Comparison of ENCODE assay signal across 9 cellular contexts in the genomic region with DNA sequence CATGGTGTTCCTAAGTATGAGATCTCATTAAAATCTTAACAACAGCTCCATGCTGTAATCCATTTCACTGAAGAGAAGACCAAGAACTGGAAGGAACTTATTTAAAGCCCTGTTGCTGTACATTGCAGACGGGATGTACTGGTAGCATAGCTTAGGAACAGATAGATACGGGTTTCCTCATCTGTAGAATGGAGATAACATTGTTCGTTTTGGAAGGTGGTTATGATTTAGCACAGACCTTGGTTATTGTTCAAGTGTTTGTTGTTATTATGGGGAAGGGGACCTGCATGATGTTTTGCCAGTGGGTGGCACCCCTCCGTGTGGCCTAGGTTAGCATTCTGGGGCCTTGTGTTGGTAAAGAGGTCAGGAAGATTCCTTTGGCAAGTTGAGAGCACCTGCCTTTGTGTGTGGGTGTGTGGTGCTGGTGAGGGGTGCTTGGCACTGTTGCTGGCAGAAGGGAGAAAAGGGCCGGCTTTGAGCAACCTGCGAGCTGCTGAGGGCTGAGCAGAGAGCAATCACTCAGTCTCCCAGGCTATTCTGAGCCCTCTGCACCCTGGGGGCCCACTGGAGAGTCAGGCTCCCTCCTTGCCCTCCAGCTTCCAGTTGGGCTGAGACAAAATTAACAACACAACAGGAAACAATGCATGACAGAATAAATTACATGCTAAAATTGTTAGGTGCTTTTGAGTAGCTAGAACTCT.
A peak's percentile ranks its signal among the peaks of the same experiment; 100 is the strongest.
DNase-seq lines count a peak whose midpoint lies in the region; ATAC-seq and TF ChIP-seq lines count a peak whose summit lies in the region.
"Had no signal": no experiment of that assay in that cellular context is flagged by ENCODE, and none has a peak within 500 bp of the region (broad histone marks: within the 10 kb centered on the region; RNA-seq: fewer than 3 reads in every experiment).

No MANE protein-coding gene starts in this region.

- H3K36me3 ChIP-seq in HUES6 (ENCODE audit: control insufficient read depth, insufficient read depth, low read length) (peaks cover 49% of the 10 kb centered on the region), mucosa of stomach (ENCODE audit: control insufficient read depth, insufficient read depth, low read length) (peaks cover 13% of the 10 kb centered on the region)

- no peak for TF ChIP-seq CTCF in AG04449 (IDR thresholded peaks at IDR 0.05; ENCODE audit: insufficient read depth, low read length, missing control alignments)

- POLR2A ChIA-PET in AG04449 (lab: Yijun Ruan, JAX), result interaction anchor here (0.8 to 1.5 kb wide), 3 partner anchors 9 to 12 kb away, joined by 3 to 5 read pairs (median 3); no protein-coding TSS in a partner anchor

- ATAC-seq in GM21381 (IDR thresholded peaks at IDR 0.05; ENCODE audit: unreplicated experiment), result no peak
- ATAC-seq: foreskin keratinocyte had no signal

- peak overlapping the region; percentile 95 for H3K4me3 ChIP-seq in AG04449 (ENCODE audit: low read depth, low read length)
- peak overlapping the region; percentile 92 for H3K4me3 ChIP-seq in HUES6 (ENCODE audit: low read depth, low read length)
- H3K4me3 ChIP-seq in mucosa of stomach (ENCODE audit: low read length), result no peak overlapping the region

- H3K9me3 ChIP-seq in HUES6 (ENCODE audit: control insufficient read depth, insufficient read depth, low read depth, low read length) (peaks cover 8% of the 10 kb centered on the region), mucosa of stomach (ENCODE audit: control insufficient read depth, low read length) (no peaks in the 10 kb centered on the region)

- H3K4me1 ChIP-seq in HUES6 (ENCODE audit: control insufficient read depth, insufficient read depth, low read length) (peaks cover 21% of the 10 kb centered on the region), mucosa of stomach (ENCODE audit: control insufficient read depth, insufficient read depth, low read length) (peaks cover 25% of the 10 kb centered on the region)

- CTCF ChIA-PET in AG04449 (lab: Yijun Ruan, JAX), result interaction anchor here (0.8 to 1.6 kb wide), 7 partner anchors 10 to 168 kb away, joined by 3 to 12 read pairs (median 4); partner anchors contain the start of gene HIRIP3

- H3K27me3 ChIP-seq in HUES6 (ENCODE audit: control insufficient read depth, insufficient read depth, low read length) (0 out of 2 replicates have a peak, but pooled peaks cover 6% of the 10 kb centered on the region), mucosa of stomach (ENCODE audit: control insufficient read depth, insufficient read depth, low read length) (no peaks in the 10 kb centered on the region)
- H3K27me3 ChIP-seq: foreskin keratinocyte had no signal

- H3K9ac ChIP-seq in HUES6 (ENCODE audit: low read length), result no peak overlapping the region
- peak overlapping the region; percentile 15 for H3K9ac ChIP-seq in mucosa of stomach (ENCODE audit: low read length)

- H3K27ac ChIP-seq in HUES6 (ENCODE audit: low read depth, low read length) (no peak overlapping the region), caudate nucleus (ENCODE audit: low read depth, low read length) (peak overlapping the region; percentile 41)
- H3K27ac ChIP-seq: foreskin keratinocyte had no signal

- DNase-seq in AG04449 (ENCODE audit: low read depth, low spot score), result no peak
- DNase-seq in caudate nucleus (lab: John Stamatoyannopoulos, UW), result peak in 2 of 61 donors; percentile 9 to 21
- DNase-seq in NCI-H510A treated with DMSO at 0.1 percent for 48 hours (lab: John Stamatoyannopoulos, UW), result no peak
- DNase-seq in hippocampal formation (lab: John Stamatoyannopoulos, UW), result no peak
- DNase-seq in pons (ENCODE audit: low spot score), result no peak
- DNase-seq: foreskin keratinocyte had no signal
